1 cellular context compared by ENCODE assay signal in genomic region chr10:43105119-43105792, GRCh38.
A peak's percentile ranks its signal among the peaks of the same experiment; 100 is the strongest.
TF ChIP-seq lines count a peak whose summit lies in the region.

No MANE protein-coding gene starts in this region.

TF ChIP-seq in HepG2, 621 proteins besides CTCF, POLR2A, EP300 and RAD21 (continues in another document):
- TF ChIP-seq DDIT3 (CRISPR knock-in tag; IDR thresholded peaks at IDR 0.05) (no peak), KLF6 (CRISPR knock-in tag; IDR thresholded peaks at IDR 0.05) (no peak), IRF9 (CRISPR knock-in tag; IDR thresholded peaks at IDR 0.05; ENCODE audit: borderline replicate concordance) (no peak), RFX5 (IDR thresholded peaks at IDR 0.05; ENCODE audit: low read depth, low read length) (no peak), MED1 (CRISPR knock-in tag; IDR thresholded peaks at IDR 0.05) (no peak), JARID2 (CRISPR knock-in tag; IDR thresholded peaks at IDR 0.05; ENCODE audit: insufficient replicate concordance) (no peak), YY1 (IDR thresholded peaks at IDR 0.05; ENCODE audit: insufficient read depth, insufficient replicate concordance, low read depth, low read length) (peak; percentile 38), ISL2 (CRISPR knock-in tag; IDR thresholded peaks at IDR 0.05) (0 out of 2 replicates have a peak, but pooled peaks have one; percentile 39), HNRNPLL (IDR thresholded peaks at IDR 0.05; ENCODE audit: low read depth, low read length, poor library complexity, severe bottlenecking) (peak; percentile 31), NONO (IDR thresholded peaks at IDR 0.05) (no peak), NONO (CRISPR knock-in tag; conservative IDR thresholded peaks at IDR 0.05) (0 out of 2 replicates have a peak, but pooled peaks have one; percentile 63), NFIC (IDR thresholded peaks at IDR 0.05; ENCODE audit: low read length) (no peak), JDP2 (CRISPR knock-in tag; IDR thresholded peaks at IDR 0.05; ENCODE audit: borderline replicate concordance) (no peak), TEF (CRISPR knock-in tag; IDR thresholded peaks at IDR 0.05) (no peak), PHB2 (IDR thresholded peaks at IDR 0.05; ENCODE audit: partially characterized antibody) (no peak), NFE2 (CRISPR knock-in tag; IDR thresholded peaks at IDR 0.05) (no peak), ZNF567 (CRISPR knock-in tag; IDR thresholded peaks at IDR 0.05; ENCODE audit: borderline replicate concordance) (no peak), BHLHE40 (IDR thresholded peaks at IDR 0.05; ENCODE audit: low read length) (no peak), ZNF629 (CRISPR knock-in tag; conservative IDR thresholded peaks at IDR 0.05) (no peak), CC2D1A (CRISPR knock-in tag; IDR thresholded peaks at IDR 0.05) (no peak), ZNF333 (CRISPR knock-in tag; IDR thresholded peaks at IDR 0.05; ENCODE audit: borderline replicate concordance) (no peak), ZNF556 (CRISPR knock-in tag; IDR thresholded peaks at IDR 0.05; ENCODE audit: borderline replicate concordance) (no peak), ZSCAN12 (CRISPR knock-in tag; IDR thresholded peaks at IDR 0.05) (no peak), IRX3 (CRISPR knock-in tag; IDR thresholded peaks at IDR 0.05; ENCODE audit: borderline replicate concordance, low read depth) (no peak), LBX2 (CRISPR knock-in tag; IDR thresholded peaks at IDR 0.05; ENCODE audit: borderline replicate concordance) (no peak), CREB1 (IDR thresholded peaks at IDR 0.05) (no peak), CREB1 (CRISPR knock-in tag; IDR thresholded peaks at IDR 0.05) (no peak), ZNF441 (CRISPR knock-in tag; IDR thresholded peaks at IDR 0.05; ENCODE audit: borderline replicate concordance) (no peak), FOXO1 (CRISPR knock-in tag; IDR thresholded peaks at IDR 0.05) (0 out of 2 replicates have a peak, but pooled peaks have one; percentile 25), RXRB (CRISPR knock-in tag; IDR thresholded peaks at IDR 0.05; ENCODE audit: borderline replicate concordance) (no peak), FUBP1 (CRISPR knock-in tag; IDR thresholded peaks at IDR 0.05; ENCODE audit: borderline replicate concordance) (no peak), ZSCAN20 (CRISPR knock-in tag; IDR thresholded peaks at IDR 0.05; ENCODE audit: borderline replicate concordance) (no peak), SUZ12 (IDR thresholded peaks at IDR 0.05; ENCODE audit: low read depth, low read length) (no peak), SRF (IDR thresholded peaks at IDR 0.05; ENCODE audit: low read depth, low read length) (no peak), ZNF569 (CRISPR knock-in tag; IDR thresholded peaks at IDR 0.05; ENCODE audit: borderline replicate concordance) (no peak), DNMT3B (CRISPR knock-in tag; conservative IDR thresholded peaks at IDR 0.05) (no peak), ZNF737 (CRISPR knock-in tag; IDR thresholded peaks at IDR 0.05; ENCODE audit: borderline replicate concordance) (no peak), IRF2 (CRISPR knock-in tag; IDR thresholded peaks at IDR 0.05) (no peak), DNMT1 (CRISPR knock-in tag; IDR thresholded peaks at IDR 0.05) (no peak), E2F2 (CRISPR knock-in tag; IDR thresholded peaks at IDR 0.05; ENCODE audit: borderline replicate concordance) (no peak), GZF1 (CRISPR knock-in tag; IDR thresholded peaks at IDR 0.05) (no peak), ZNF503 (CRISPR knock-in tag; IDR thresholded peaks at IDR 0.05) (no peak), SMAD3 (CRISPR knock-in tag; IDR thresholded peaks at IDR 0.05) (no peak), GATA4 (IDR thresholded peaks at IDR 0.05; ENCODE audit: borderline replicate concordance, low read depth) (no peak), SP140L (CRISPR knock-in tag; IDR thresholded peaks at IDR 0.05; ENCODE audit: borderline replicate concordance) (no peak), SMARCE1 (IDR thresholded peaks at IDR 0.05; ENCODE audit: borderline replicate concordance) (no peak), ZNF280B (CRISPR knock-in tag; IDR thresholded peaks at IDR 0.05; ENCODE audit: borderline replicate concordance) (no peak), CCDC6 (CRISPR knock-in tag; IDR thresholded peaks at IDR 0.05) (no peak), ZSCAN21 (CRISPR knock-in tag; IDR thresholded peaks at IDR 0.05; ENCODE audit: borderline replicate concordance) (no peak), LCORL (IDR thresholded peaks at IDR 0.05) (no peak), LCORL (CRISPR knock-in tag; IDR thresholded peaks at IDR 0.05) (no peak), HNRNPL (IDR thresholded peaks at IDR 0.05; ENCODE audit: low read depth, low read length) (no peak), AGO1 (IDR thresholded peaks at IDR 0.05; ENCODE audit: low read depth, low read length, poor library complexity, severe bottlenecking) (no peak), SP2 (CRISPR knock-in tag; IDR thresholded peaks at IDR 0.05) (0 out of 2 replicates have a peak, but pooled peaks have one; percentile 45), HOXA5 (CRISPR knock-in tag; IDR thresholded peaks at IDR 0.05) (0 out of 2 replicates have a peak, but pooled peaks have one; percentile 47)
- TF ChIP-seq, protein P1, sequence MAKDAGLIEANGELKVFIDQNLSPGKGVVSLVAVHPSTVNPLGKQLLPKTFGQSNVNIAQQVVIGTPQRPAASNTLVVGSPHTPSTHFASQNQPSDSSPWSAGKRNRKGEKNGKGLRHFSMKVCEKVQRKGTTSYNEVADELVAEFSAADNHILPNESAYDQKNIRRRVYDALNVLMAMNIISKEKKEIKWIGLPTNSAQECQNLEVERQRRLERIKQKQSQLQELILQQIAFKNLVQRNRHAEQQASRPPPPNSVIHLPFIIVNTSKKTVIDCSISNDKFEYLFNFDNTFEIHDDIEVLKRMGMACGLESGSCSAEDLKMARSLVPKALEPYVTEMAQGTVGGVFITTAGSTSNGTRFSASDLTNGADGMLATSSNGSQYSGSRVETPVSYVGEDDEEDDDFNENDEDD (CRISPR knock-in tag; IDR thresholded peaks at IDR 0.05; ENCODE audit: borderline replicate concordance): no peak
- TF ChIP-seq, protein P2, sequence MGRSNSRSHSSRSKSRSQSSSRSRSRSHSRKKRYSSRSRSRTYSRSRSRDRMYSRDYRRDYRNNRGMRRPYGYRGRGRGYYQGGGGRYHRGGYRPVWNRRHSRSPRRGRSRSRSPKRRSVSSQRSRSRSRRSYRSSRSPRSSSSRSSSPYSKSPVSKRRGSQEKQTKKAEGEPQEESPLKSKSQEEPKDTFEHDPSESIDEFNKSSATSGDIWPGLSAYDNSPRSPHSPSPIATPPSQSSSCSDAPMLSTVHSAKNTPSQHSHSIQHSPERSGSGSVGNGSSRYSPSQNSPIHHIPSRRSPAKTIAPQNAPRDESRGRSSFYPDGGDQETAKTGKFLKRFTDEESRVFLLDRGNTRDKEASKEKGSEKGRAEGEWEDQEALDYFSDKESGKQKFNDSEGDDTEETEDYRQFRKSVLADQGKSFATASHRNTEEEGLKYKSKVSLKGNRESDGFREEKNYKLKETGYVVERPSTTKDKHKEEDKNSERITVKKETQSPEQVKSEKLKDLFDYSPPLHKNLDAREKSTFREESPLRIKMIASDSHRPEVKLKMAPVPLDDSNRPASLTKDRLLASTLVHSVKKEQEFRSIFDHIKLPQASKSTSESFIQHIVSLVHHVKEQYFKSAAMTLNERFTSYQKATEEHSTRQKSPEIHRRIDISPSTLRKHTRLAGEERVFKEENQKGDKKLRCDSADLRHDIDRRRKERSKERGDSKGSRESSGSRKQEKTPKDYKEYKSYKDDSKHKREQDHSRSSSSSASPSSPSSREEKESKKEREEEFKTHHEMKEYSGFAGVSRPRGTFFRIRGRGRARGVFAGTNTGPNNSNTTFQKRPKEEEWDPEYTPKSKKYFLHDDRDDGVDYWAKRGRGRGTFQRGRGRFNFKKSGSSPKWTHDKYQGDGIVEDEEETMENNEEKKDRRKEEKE (IDR thresholded peaks at IDR 0.05): no peak
- TF ChIP-seq, protein P3, sequence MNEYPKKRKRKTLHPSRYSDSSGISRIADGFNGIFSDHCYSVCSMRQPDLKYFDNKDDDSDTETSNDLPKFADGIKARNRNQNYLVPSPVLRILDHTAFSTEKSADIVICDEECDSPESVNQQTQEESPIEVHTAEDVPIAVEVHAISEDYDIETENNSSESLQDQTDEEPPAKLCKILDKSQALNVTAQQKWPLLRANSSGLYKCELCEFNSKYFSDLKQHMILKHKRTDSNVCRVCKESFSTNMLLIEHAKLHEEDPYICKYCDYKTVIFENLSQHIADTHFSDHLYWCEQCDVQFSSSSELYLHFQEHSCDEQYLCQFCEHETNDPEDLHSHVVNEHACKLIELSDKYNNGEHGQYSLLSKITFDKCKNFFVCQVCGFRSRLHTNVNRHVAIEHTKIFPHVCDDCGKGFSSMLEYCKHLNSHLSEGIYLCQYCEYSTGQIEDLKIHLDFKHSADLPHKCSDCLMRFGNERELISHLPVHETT (CRISPR knock-in tag; conservative IDR thresholded peaks at IDR 0.05): no peak
- TF ChIP-seq, protein P4, sequence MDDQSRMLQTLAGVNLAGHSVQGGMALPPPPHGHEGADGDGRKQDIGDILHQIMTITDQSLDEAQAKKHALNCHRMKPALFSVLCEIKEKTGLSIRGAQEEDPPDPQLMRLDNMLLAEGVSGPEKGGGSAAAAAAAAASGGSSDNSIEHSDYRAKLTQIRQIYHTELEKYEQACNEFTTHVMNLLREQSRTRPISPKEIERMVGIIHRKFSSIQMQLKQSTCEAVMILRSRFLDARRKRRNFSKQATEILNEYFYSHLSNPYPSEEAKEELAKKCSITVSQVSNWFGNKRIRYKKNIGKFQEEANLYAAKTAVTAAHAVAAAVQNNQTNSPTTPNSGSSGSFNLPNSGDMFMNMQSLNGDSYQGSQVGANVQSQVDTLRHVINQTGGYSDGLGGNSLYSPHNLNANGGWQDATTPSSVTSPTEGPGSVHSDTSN (CRISPR knock-in tag; IDR thresholded peaks at IDR 0.05; ENCODE audit: borderline replicate concordance): no peak
